Comparison of ENCODE assay signal across 11 cellular contexts in genomic region chr17:61495161-61495857, GRCh38. TPM values are rescaled to one million over a fixed set of nuclear protein-coding genes. Genes with fewer than 3 reads are reported as not detected.
DNase-seq lines count a peak whose midpoint lies in the region; ATAC-seq and TF ChIP-seq lines count a peak whose summit lies in the region.
"Had no signal": no experiment of that assay in that cellular context is flagged by ENCODE, and none has a peak within 500 bp of the region (broad histone marks: within the 10 kb centered on the region; RNA-seq: fewer than 3 reads in every experiment).

No MANE protein-coding gene starts in this region.

- H3K4me1 ChIP-seq in prostate gland (replicated peaks): no peaks in the 10 kb centered on the region

- H3K27me3 Mint-ChIP-seq in Calu3 (ENCODE audit: unreplicated experiment) (no peaks in the 10 kb centered on the region), memory B cell (peaks cover 3% of the 10 kb centered on the region)
- peaks cover 2% of the 10 kb centered on the region for H3K27me3 Mint-ChIP-seq in activated CD8-positive, alpha-beta T cell treated with anti-CD3 and anti-CD28 coated beads, Interleukin-2, amount 10 ng/mL, durations not matched to agents 7 days and 5 days (ENCODE audit: low read depth)

- H3K36me3 Mint-ChIP-seq in Calu3 (ENCODE audit: insufficient read depth, unreplicated experiment) (peaks cover 4% of the 10 kb centered on the region), memory B cell (no peaks in the 10 kb centered on the region)
- H3K36me3 Mint-ChIP-seq in activated CD8-positive, alpha-beta T cell treated with anti-CD3 and anti-CD28 coated beads, Interleukin-2, amount 10 ng/mL, durations not matched to agents 7 days and 5 days (ENCODE audit: low read depth): no peaks in the 10 kb centered on the region

- H3K27me3 ChIP-seq in prostate gland (replicated peaks; ENCODE audit: insufficient read depth): no peaks in the 10 kb centered on the region

- H3K4me3 Mint-ChIP-seq in Calu3 (ENCODE audit: low read depth, unreplicated experiment): peak overlapping the region; percentile 67
- peak overlapping the region; percentile 43 for H3K4me3 Mint-ChIP-seq in activated CD8-positive, alpha-beta T cell treated with anti-CD3 and anti-CD28 coated beads, Interleukin-2, amount 10 ng/mL, durations not matched to agents 7 days and 5 days
- peak overlapping the region; percentile 71 for H3K4me3 Mint-ChIP-seq in memory B cell

- TF ChIP-seq CTCF in Calu3 (IDR thresholded peaks at IDR 0.05; ENCODE audit: unreplicated experiment): no peak
- TF ChIP-seq CTCF in prostate gland (IDR thresholded peaks at IDR 0.05): no peak

- H3K4me3 ChIP-seq in prostate gland: no peak overlapping the region

- H3K27ac ChIP-seq in prostate gland: no peak overlapping the region
- no peak overlapping the region for H3K27ac ChIP-seq in substantia nigra (ENCODE audit: low read depth, low read length, poor library complexity, severe bottlenecking)
- H3K27ac ChIP-seq: neutrophil had no signal

- H3K4me1 Mint-ChIP-seq in Calu3 (ENCODE audit: low read depth, unreplicated experiment) (peaks cover 12% of the 10 kb centered on the region), memory B cell (no peaks in the 10 kb centered on the region)
- peaks cover 4% of the 10 kb centered on the region for H3K4me1 Mint-ChIP-seq in activated CD8-positive, alpha-beta T cell treated with anti-CD3 and anti-CD28 coated beads, Interleukin-2, amount 10 ng/mL, durations not matched to agents 7 days and 5 days (ENCODE audit: low read depth)

- POLR2A ChIA-PET in activated CD8-positive, alpha-beta T cell treated with anti-CD3 and anti-CD28 coated beads, Interleukin-2, amount 10 ng/mL, durations not matched to agents 7 days and 5 days (lab: Charles Lee): no interaction called here

- WGBS in prostate gland: 91% methylated on average over 23 of the region's 23 CpGs

- CTCF ChIA-PET in Calu3 (lab: Charles Lee): interaction anchor here (0.6 to 0.9 kb wide), 2 partner anchors 73 to 773 kb away, joined by 5 read pairs; no protein-coding TSS in a partner anchor
- CTCF ChIA-PET in activated CD8-positive, alpha-beta T cell treated with anti-CD3 and anti-CD28 coated beads, Interleukin-2, amount 10 ng/mL, durations not matched to agents 7 days and 5 days (lab: Charles Lee): interaction anchor here (0.7 to 0.9 kb wide), 2 partner anchors 28 to 83 kb away, joined by 3 to 4 read pairs; no protein-coding TSS in a partner anchor

- H3K9me3 Mint-ChIP-seq in Calu3 (ENCODE audit: low read depth, unreplicated experiment): no peaks in the 10 kb centered on the region
- H3K9me3 Mint-ChIP-seq in activated CD8-positive, alpha-beta T cell treated with anti-CD3 and anti-CD28 coated beads, Interleukin-2, amount 10 ng/mL, durations not matched to agents 7 days and 5 days (ENCODE audit: insufficient read depth): no peaks in the 10 kb centered on the region
- no peaks in the 10 kb centered on the region for H3K9me3 Mint-ChIP-seq in memory B cell

- H3K36me3 ChIP-seq in prostate gland: no peaks in the 10 kb centered on the region
- H3K36me3 ChIP-seq: neutrophil had no signal

- DNase-seq in Calu3 (peak; percentile 45), HS-5 (ENCODE audit: low read depth) (peak; percentile 80), memory B cell (ENCODE audit: low spot score in 2 of 2) (no peak), prostate gland (ENCODE audit: low spot score) (no peak), kidney tubule cell (ENCODE audit: low spot score) (no peak), HK-2 (ENCODE audit: unreplicated experiment) (no peak), substantia nigra (lab: John Stamatoyannopoulos, UW) (no peak)
- DNase-seq in activated CD8-positive, alpha-beta T cell treated with anti-CD3 and anti-CD28 coated beads, Interleukin-2, amount 10 ng/mL, durations not matched to agents 7 days and 5 days: peak; percentile 26
- DNase-seq: Right ventricle myocardium superior had no signal

- H3K27ac Mint-ChIP-seq in Calu3 (ENCODE audit: unreplicated experiment) (peak overlapping the region; percentile 47), memory B cell (no peak overlapping the region)
- H3K27ac Mint-ChIP-seq in activated CD8-positive, alpha-beta T cell treated with anti-CD3 and anti-CD28 coated beads, Interleukin-2, amount 10 ng/mL, durations not matched to agents 7 days and 5 days: no peak overlapping the region

- H3K9me3 ChIP-seq in prostate gland: no peaks in the 10 kb centered on the region
- H3K9me3 ChIP-seq: neutrophil had no signal

- BruUV-seq in Calu3 (replicated peaks; lab: Mats Ljungman, UMichigan): TSS peak; percentile 95

- intact Hi-C loops in Calu3 (cut with micrococcal nuclease; ENCODE audit: unreplicated experiment) (no loop called here), prostate gland (cut with DNase I) (no loop called here)

- TF ChIP-seq POLR2A in prostate gland (IDR thresholded peaks at IDR 0.05): no peak

- ATAC-seq in activated CD8-positive, alpha-beta T cell treated with anti-CD3 and anti-CD28 coated beads, Interleukin-2, amount 10 ng/mL, durations not matched to agents 7 days and 5 days: no peak
- ATAC-seq in memory B cell (ENCODE audit: low read depth): no peak

RNA-seq across cellular contexts. Expression of gene TBX4, which starts 43.1 kb away (rescaled TPM):
- total RNA-seq in Calu3 (2022) (not detected in 2 replicates), prostate gland (1 to 10 TPM; 3.5 to 5.0 TPM)
- total RNA-seq in activated CD8-positive, alpha-beta T cell treated with anti-CD3 and anti-CD28 coated beads, Interleukin-2, amount 10 ng/mL, durations not matched to agents 7 days and 5 days: not detected
- total RNA-seq: glomerular endothelial cell, Right ventricle myocardium superior had no signal

Comparison
In these comparisons a context has a peak if more than half of its experiments do, and no peak if none do; other contexts are left out.
1. DNase-seq: peak in Calu3 (single experiment), HS-5 (single experiment) and activated CD8-positive, alpha-beta T cell treated with anti-CD3 and anti-CD28 coated beads, Interleukin-2, amount 10 ng/mL, durations not matched to agents 7 days and 5 days (single experiment); none in memory B cell (0 of 2), prostate gland (single experiment), kidney tubule cell (single experiment), HK-2 (single experiment) and substantia nigra (0 of 49).
2. Peak in every context shown above with its lines, with median percentiles within 50 percentile points of each other: H3K4me3 Mint-ChIP-seq.